ENCODE assay signal across 7 cellular contexts in the genomic region with DNA sequence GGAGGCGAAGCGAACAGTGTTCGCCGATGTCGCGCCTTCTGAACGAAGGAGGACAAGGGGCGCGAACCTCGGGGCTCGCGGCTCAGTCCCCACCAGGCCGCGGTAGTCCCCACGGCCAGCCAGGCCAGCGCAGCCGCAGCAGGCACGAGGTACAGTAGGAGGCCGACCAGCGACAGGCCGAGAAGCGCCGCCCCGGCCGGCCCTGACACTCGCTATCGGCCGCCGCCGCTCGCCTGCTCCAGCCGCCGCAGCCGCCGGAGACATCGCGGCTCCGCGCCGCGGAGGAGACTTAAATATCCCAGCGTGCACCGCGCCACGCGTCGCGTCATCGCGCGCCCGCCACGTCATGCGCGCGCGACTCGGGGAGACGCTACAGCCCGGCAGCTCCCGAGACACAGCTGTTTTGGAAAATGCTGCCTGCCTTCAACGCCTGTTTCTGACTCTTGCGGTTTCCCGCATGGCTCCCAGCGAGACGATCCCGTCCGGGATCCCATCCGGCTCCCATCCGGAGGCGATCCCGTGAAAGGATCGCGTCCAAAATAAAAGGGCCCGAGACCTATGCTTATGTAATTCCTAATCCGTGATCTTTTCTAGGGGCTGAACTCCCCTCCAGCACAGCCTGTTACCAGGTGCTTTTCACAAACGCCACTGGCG. TPM values are rescaled to one million over a fixed set of nuclear protein-coding genes. Genes with fewer than 3 reads are reported as not detected.
A peak's percentile ranks its signal among the peaks of the same experiment; 100 is the strongest.
DNase-seq lines count a peak whose midpoint lies in the region; ATAC-seq and TF ChIP-seq lines count a peak whose summit lies in the region.
"Not testable (repeated sequence)": the region's sequence is repeated elsewhere in the genome, so short reads cannot be mapped to it uniquely, and the experiment has no call there.

A gene (minus strand): TSS at position 291 of the 654 bp plus-strand sequence. CDS start 1,215 bp downstream, outside the sequence.

- H3K4me1 Mint-ChIP-seq in chondrocyte (ENCODE audit: low read depth): not testable (repeated sequence)
- peaks cover 5 to 16% of the 10 kb centered on the region in 2 donors for H3K4me1 Mint-ChIP-seq in immature natural killer cell

- peak within 1 kb of the TSS; percentile 96 for H3K27ac Mint-ChIP-seq in chondrocyte (ENCODE audit: unreplicated experiment)
- peak within 1 kb of the TSS; percentile 90 to 98 (median 95) for H3K27ac Mint-ChIP-seq in immature natural killer cell

- TF ChIP-seq CTCF in chondrocyte (IDR thresholded peaks at IDR 0.05): not testable (repeated sequence)

- not testable (repeated sequence) for H3K9me3 Mint-ChIP-seq in chondrocyte (ENCODE audit: low read depth); immature natural killer cell

- H3K36me3 Mint-ChIP-seq in chondrocyte (ENCODE audit: low read depth); immature natural killer cell: not testable (repeated sequence)

- not testable (repeated sequence) for H3K27me3 Mint-ChIP-seq in chondrocyte (ENCODE audit: low read depth); immature natural killer cell (ENCODE audit: low read depth in 3 of 3)

- H3K4me3 Mint-ChIP-seq in chondrocyte (ENCODE audit: unreplicated experiment) (peak within 1 kb of the TSS; percentile 86), immature natural killer cell (peak within 1 kb of the TSS; percentile 89 to 97 (median 92))

- DNase-seq in NCI-H146 (lab: John Stamatoyannopoulos, UW): peak; percentile 14
- peak; percentile 11 to 50 for DNase-seq in activated CD4-positive, alpha-beta T cell treated with anti-CD3 and anti-CD28 coated beads, Interleukin-2, amount 50 U/mL, for 24 hours (ENCODE audit: low read depth in 1 of 2, low spot score in 1 of 2)
- not testable (repeated sequence) for DNase-seq in chondrocyte (ENCODE audit: low spot score)
- DNase-seq in immature natural killer cell: peak; percentile 63 to 67 (median 66)
- peak; percentile 68 for DNase-seq in retina

- ATAC-seq in GM18870 (IDR thresholded peaks at IDR 0.05; ENCODE audit: unreplicated experiment) (peak; percentile 53), HG02884 (IDR thresholded peaks at IDR 0.05; ENCODE audit: unreplicated experiment) (peak; percentile 82)

RNA-seq across cellular contexts. Expression of the gene that starts here (rescaled TPM):
- total RNA-seq in chondrocyte: 5.3 to 7.8 TPM (median 7.6 TPM) in 3 replicates
- polyA plus RNA-seq in immature natural killer cell: 10 to 100 TPM in 1 of 3 donors, 1 to 10 TPM in 2; 3.1 to 10.9 (median 5.3) TPM
